In genomic region chr4:99011910-99012309, GRCh38 we compare ENCODE assay signal across 8 cellular contexts.
"Had no signal": no experiment of that assay in that cellular context is flagged by ENCODE, and none has a peak within 500 bp of the region (broad histone marks: within the 10 kb centered on the region; RNA-seq: fewer than 3 reads in every experiment).

No MANE protein-coding gene starts in this region.

- H3K9ac ChIP-seq: GM23248 had no signal

- H3K27ac ChIP-seq: GM23248, HL-60 had no signal

- H3K4me3 Mint-ChIP-seq: HFFc6 had no signal

- ATAC-seq: HCT116 had no signal

- DNase-seq: GM23248, GOT3, H7, HFFc6, IMR-90 had no signal

- H3K4me3 ChIP-seq: GM23248, HAP-1 had no signal

- H2AFZ ChIP-seq: GM23248 had no signal

- H3K27ac Mint-ChIP-seq: HFFc6 had no signal

- H3K4me1 ChIP-seq: HAP-1 had no signal
